Comparison of ENCODE assay signal across 19 cellular contexts in the genomic region with DNA sequence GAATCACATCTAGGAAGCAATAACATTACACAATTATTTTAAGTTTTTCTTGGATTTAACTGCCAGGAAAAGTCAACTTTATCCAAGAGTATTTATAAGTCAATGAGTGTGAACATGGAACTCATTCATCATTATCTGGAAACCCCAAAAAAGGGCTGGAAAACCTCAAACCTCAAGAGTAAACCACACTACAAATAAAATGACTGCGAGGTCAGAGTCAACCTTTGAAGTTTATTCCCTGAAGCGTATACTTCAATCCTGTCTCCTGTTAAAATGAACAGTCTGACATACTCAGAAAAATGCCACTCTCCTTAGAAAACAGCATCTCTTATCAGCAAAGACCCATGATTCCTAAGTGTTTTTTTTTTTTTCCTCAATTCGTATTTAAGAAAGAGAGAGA.
DNase-seq lines count a peak whose midpoint lies in the region; TF ChIP-seq lines count a peak whose summit lies in the region.
"Had no signal": no experiment of that assay in that cellular context is flagged by ENCODE, and none has a peak within 500 bp of the region (broad histone marks: within the 10 kb centered on the region; RNA-seq: fewer than 3 reads in every experiment).

No MANE protein-coding gene starts in this region.

- no peaks in the 10 kb centered on the region for H4K20me1 ChIP-seq in smooth muscle cell (ENCODE audit: low read depth)

- no peaks in the 10 kb centered on the region for H3F3A ChIP-seq in smooth muscle cell (ENCODE audit: low read depth)

- H3K36me3 ChIP-seq in smooth muscle cell (ENCODE audit: low read depth): no peaks in the 10 kb centered on the region

- H3K4me2 ChIP-seq in smooth muscle cell: peak overlapping the region; percentile 27

- peaks cover 0 to 9% (median 0%) of the 10 kb centered on the region in 6 donors for H3K9me3 Mint-ChIP-seq in immature natural killer cell

- H3K4me3 Mint-ChIP-seq in immature natural killer cell: no peak overlapping the region
- H3K4me3 Mint-ChIP-seq: CD14-positive monocyte, HFFc6 had no signal

- H3K27me3 Mint-ChIP-seq in immature natural killer cell (ENCODE audit: low read depth in 3 of 3): no peaks in the 10 kb centered on the region

- no peak overlapping the region for H3K27ac ChIP-seq in smooth muscle cell (ENCODE audit: low read depth)

- no peaks in the 10 kb centered on the region for H3K4me1 ChIP-seq in smooth muscle cell (ENCODE audit: low read depth)

- no peak for TF ChIP-seq CTCF in smooth muscle cell (IDR thresholded peaks at IDR 0.05; ENCODE audit: borderline replicate concordance, insufficient read depth, poor library complexity, severe bottlenecking)

- H3K4me1 Mint-ChIP-seq in immature natural killer cell: no peaks in the 10 kb centered on the region
- H3K4me1 Mint-ChIP-seq: CD14-positive monocyte had no signal

- DNase-seq in M059J (ENCODE audit: low read depth) (peak; percentile 68), amniotic epithelial cell (ENCODE audit: low read depth) (peak; percentile 25), glomerular visceral epithelial cell (ENCODE audit: extremely low spot score) (peak; percentile 37), smooth muscle cell (lab: John Stamatoyannopoulos, UW; ENCODE audit: unreplicated experiment) (no peak), immature natural killer cell (no peak), DMS153 treated with DMSO at 0.1 percent for 48 hours (lab: John Stamatoyannopoulos, UW; ENCODE audit: unreplicated experiment) (no peak)
- DNase-seq in activated CD8-positive, alpha-beta memory T cell treated with anti-CD3 and anti-CD28 coated beads, Interleukin-2, amount 50 U/mL, for 4 hours: no peak
- DNase-seq: ACHN, AML-193, EL, HFFc6, Karpas-422, MM.1S, NCI-H1105, NCI-H1694, NCI-H2227 treated with DMSO at 0.1 percent for 48 hours, NCI-H524, SHP77 treated with DMSO at 0.1 percent for 48 hours had no signal

- H2AFZ ChIP-seq in smooth muscle cell (ENCODE audit: low read depth): no peak overlapping the region

- H3K27me3 ChIP-seq in smooth muscle cell (ENCODE audit: low read depth): no peaks in the 10 kb centered on the region

- WGBS in smooth muscle cell (ENCODE audit: low lambda C conversion rate): 11% methylated on average over 3 of the region's 3 CpGs

- H3K27ac Mint-ChIP-seq in immature natural killer cell: no peak overlapping the region
- H3K27ac Mint-ChIP-seq: CD14-positive monocyte, HFFc6 had no signal

- H3K79me2 ChIP-seq in smooth muscle cell (ENCODE audit: low read depth): no peaks in the 10 kb centered on the region

- H3K9ac ChIP-seq in smooth muscle cell (ENCODE audit: low read depth): no peak overlapping the region

- no peaks in the 10 kb centered on the region for H3K9me3 ChIP-seq in smooth muscle cell (replicated peaks; ENCODE audit: low read depth)

- H3K4me3 ChIP-seq in smooth muscle cell: no peak overlapping the region

- H3K36me3 Mint-ChIP-seq in immature natural killer cell: no peaks in the 10 kb centered on the region
- H3K36me3 Mint-ChIP-seq: CD14-positive monocyte had no signal

Comparison
In these comparisons a context has a peak if more than half of its experiments do, and no peak if none do; other contexts are left out.
1. DNase-seq: peak in M059J (single experiment), amniotic epithelial cell (single experiment) and glomerular visceral epithelial cell (single experiment); none in smooth muscle cell (single experiment), immature natural killer cell (0 of 3), DMS153 treated with DMSO at 0.1 percent for 48 hours (single experiment) and activated CD8-positive, alpha-beta memory T cell treated with anti-CD3 and anti-CD28 coated beads, Interleukin-2, amount 50 U/mL, for 4 hours (single experiment).